ENCODE assay signal across 8 cellular contexts in the genomic region with DNA sequence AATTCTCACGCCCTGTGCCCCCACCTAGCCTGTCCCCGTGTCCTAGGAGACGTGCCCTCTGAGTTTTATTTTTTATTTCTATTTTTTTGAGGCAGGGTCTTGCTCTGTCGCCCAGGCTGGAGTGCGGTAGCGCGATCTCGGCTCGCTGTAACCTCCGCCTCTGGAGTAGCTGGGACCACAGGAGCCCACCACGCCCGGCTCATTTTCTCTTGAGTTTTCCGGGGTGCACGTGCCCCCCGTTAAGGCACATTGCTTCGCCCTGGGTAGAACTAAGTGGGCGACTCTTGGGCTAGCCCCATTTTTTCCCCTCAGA. TPM values are rescaled to one million over a fixed set of nuclear protein-coding genes. Genes with fewer than 3 reads are reported as not detected.
DNase-seq lines count a peak whose midpoint lies in the region; ATAC-seq and TF ChIP-seq lines count a peak whose summit lies in the region.

No MANE protein-coding gene starts in this region.

- ATAC-seq in GM18907 (IDR thresholded peaks at IDR 0.05; ENCODE audit: unreplicated experiment) (no peak), HG02852 (IDR thresholded peaks at IDR 0.05; ENCODE audit: unreplicated experiment) (no peak)

- H3K4me1 ChIP-seq in Caco-2 (0 out of 2 replicates have a peak, but pooled peaks cover 5% of the 10 kb centered on the region), esophagus (ENCODE audit: control insufficient read depth in 2 of 2, insufficient read depth in 2 of 2, low read length in 1 of 2) (peaks cover 2 to 4% of the 10 kb centered on the region in 2 donors), ovary (ENCODE audit: insufficient read depth) (peaks cover 10% of the 10 kb centered on the region)

- TF ChIP-seq POLR2A in ovary (IDR thresholded peaks at IDR 0.05): no peak

- H3K4me3 ChIP-seq in Caco-2 (ENCODE audit: low read depth, low read length): peak overlapping the region; percentile 74
- peak overlapping the region; percentile 72 to 89 for H3K4me3 ChIP-seq in esophagus (ENCODE audit: low read depth in 1 of 2, low read length in 2 of 2)
- H3K4me3 ChIP-seq in ovary: peak overlapping the region; percentile 90

- peaks cover 2% of the 10 kb centered on the region for H3K36me3 ChIP-seq in Caco-2 (ENCODE audit: control insufficient read depth, insufficient read depth, low read length)
- peaks cover 0 to 5% of the 10 kb centered on the region in 2 donors for H3K36me3 ChIP-seq in esophagus (ENCODE audit: control insufficient read depth in 2 of 2, insufficient read depth in 2 of 2, low read length in 1 of 2)
- H3K36me3 ChIP-seq in ovary: no peaks in the 10 kb centered on the region

- H3K9me3 ChIP-seq in Caco-2 (no peaks in the 10 kb centered on the region), esophagus (ENCODE audit: control insufficient read depth in 2 of 2, insufficient read depth in 1 of 2, low read depth in 1 of 2, low read length in 1 of 2) (no peaks in the 10 kb centered on the region), ovary (no peaks in the 10 kb centered on the region)

- H3K36me3 Mint-ChIP-seq in Caco-2 (ENCODE audit: insufficient read depth, unreplicated experiment): peaks cover 44% of the 10 kb centered on the region

- TF ChIP-seq EP300 in ovary (IDR thresholded peaks at IDR 0.05): no peak

- TF ChIP-seq CTCF in Caco-2 (IDR thresholded peaks at IDR 0.05; ENCODE audit: insufficient read depth in 1 of 2, low read depth in 1 of 2, low read length in 1 of 2, severe bottlenecking in 1 of 2, unreplicated experiment in 1 of 2) (no peak), RWPE1 (conservative IDR thresholded peaks at IDR 0.05; ENCODE audit: low read depth) (no peak), ovary (IDR thresholded peaks at IDR 0.05) (no peak)

- no peaks in the 10 kb centered on the region for H3K27me3 Mint-ChIP-seq in Caco-2 (ENCODE audit: insufficient read depth, unreplicated experiment)

- CTCF ChIA-PET in Caco-2 (lab: Charles Lee) (interaction anchor here (0.9 to 1.6 kb wide), 5 partner anchors 13 to 379 kb away, joined by 3 to 6 read pairs (median 4); no protein-coding TSS in a partner anchor), RWPE1 (lab: Yijun Ruan, JAX) (no interaction called here)

- BruUV-seq in Caco-2 (replicated peaks; lab: Mats Ljungman, UMichigan): no TSS peak

- DNase-seq in Caco-2 (no peak), RWPE1 (ENCODE audit: low spot score) (no peak), ovary (peak in 2 of 5 donors; percentile 38 to 41), HK-2 (ENCODE audit: unreplicated experiment) (no peak), NOMO-1 treated with dmso at 0.1 percent for 144 hours (lab: John Stamatoyannopoulos, UW; ENCODE audit: unreplicated experiment) (no peak)

- 36 to 43% methylated on average over 17 of the region's 17 CpGs for WGBS in esophagus, 2 donors
- WGBS in ovary, 3 donors: 36 to 48% (median 43%) methylated on average over 17 of the region's 17 CpGs

- H3K4me3 Mint-ChIP-seq in Caco-2 (ENCODE audit: unreplicated experiment): peak overlapping the region; percentile 99

- H3K27me3 ChIP-seq in Caco-2 (replicated peaks; ENCODE audit: control insufficient read depth, insufficient read depth, low read length): no peaks in the 10 kb centered on the region
- H3K27me3 ChIP-seq in esophagus (ENCODE audit: control insufficient read depth in 1 of 2, insufficient read depth in 2 of 2, low read length in 2 of 2): no peaks in the 10 kb centered on the region
- H3K27me3 ChIP-seq in ovary: no peaks in the 10 kb centered on the region

- peaks cover 9% of the 10 kb centered on the region for H3K4me1 Mint-ChIP-seq in Caco-2 (ENCODE audit: low read depth, unreplicated experiment)

- peak overlapping the region; percentile 99 for H3K27ac Mint-ChIP-seq in Caco-2 (ENCODE audit: unreplicated experiment)

- H3K27ac ChIP-seq in RWPE1 (peak overlapping the region; percentile 82), esophagus (ENCODE audit: low read depth in 2 of 2, low read length in 1 of 2) (peak overlapping the region; percentile 86 to 97), ovary (no peak overlapping the region)

- intact Hi-C loops in Caco-2 (cut with micrococcal nuclease; ENCODE audit: unreplicated experiment) (no loop called here), ovary (cut with DNase I) (loop anchor here in 3 of 4 donors (5.0 to 10.0 kb wide), 2 partner anchors 179 to 352 kb away; no protein-coding TSS in a partner anchor)

- POLR2A ChIA-PET in Caco-2 (lab: Charles Lee): interaction anchor here (0.6 to 2.2 kb wide), 7 partner anchors 12 to 497 kb away, joined by 3 to 31 read pairs (median 4); a partner anchor contains a TSS
- POLR2A ChIA-PET in RWPE1 (lab: Yijun Ruan, JAX; ENCODE audit: low non-redundant PET): no interaction called here

- H3K9me3 Mint-ChIP-seq in Caco-2 (ENCODE audit: unreplicated experiment): no peaks in the 10 kb centered on the region

RNA-seq across cellular contexts. Expression of a gene that starts 0.7 kb away (rescaled TPM):
- total RNA-seq in Caco-2 (2022) (116 and 117 TPM in 2 replicates), ovary (10 to 100 TPM; 24.1 to 35.9 (median 30.5) TPM)
- polyA plus RNA-seq in esophagus (10 to 100 TPM; 20.0 to 32.4 TPM), ovary (10 to 100 TPM; 16.2 to 22.7 TPM)

Comparison
In these comparisons a context has a peak if more than half of its experiments do, and no peak if none do; other contexts are left out.
1. H3K27ac ChIP-seq: peak in RWPE1 (single experiment) and esophagus (2 of 2); none in ovary (0 of 2).
2. Peak in every context shown above with its lines, with median percentiles within 50 percentile points of each other: H3K4me3 ChIP-seq.